8 cellular contexts compared by ENCODE assay signal in genomic region chr3:51538459-51539290, GRCh38. TPM values are rescaled to one million over a fixed set of nuclear protein-coding genes. Genes with fewer than 3 reads are reported as not detected.
A peak's percentile ranks its signal among the peaks of the same experiment; 100 is the strongest.
DNase-seq lines count a peak whose midpoint lies in the region; ATAC-seq and TF ChIP-seq lines count a peak whose summit lies in the region.

Gene RAD54L2 (plus strand): TSS chr3:51538719. CDS start chr3:51590421, 51,702 bp downstream.

- H3K9me3 ChIP-seq in BE2C (no peaks in the 10 kb centered on the region), ectodermal cell (ENCODE audit: control insufficient read depth, low read length) (no peaks in the 10 kb centered on the region), lung (ENCODE audit: control insufficient read depth in 2 of 2, insufficient read depth in 1 of 2, low read length in 1 of 2) (no peaks in the 10 kb centered on the region)

- CTCF ChIA-PET in activated CD8-positive, alpha-beta T cell treated with anti-CD3 and anti-CD28 coated beads, Interleukin-2, amount 10 ng/mL, durations not matched to agents 7 days and 5 days (lab: Charles Lee), result interaction anchor here (1.0 to 7.3 kb wide), 7 partner anchors 38 to 180 kb away, joined by 3 to 56 read pairs (median 5); partner anchors contain the start of gene DCAF1

- peak within 1 kb of the TSS; percentile 95 for H3K27ac ChIP-seq in ectodermal cell (ENCODE audit: insufficient read depth, low read depth, low read length, poor library complexity, severe bottlenecking)
- H3K27ac ChIP-seq in lung (ENCODE audit: low read depth in 1 of 2, low read length in 1 of 2), result peak within 1 kb of the TSS; percentile 93 to 96

- peak within 1 kb of the TSS; percentile 86 for H3K4me3 Mint-ChIP-seq in activated CD8-positive, alpha-beta T cell treated with anti-CD3 and anti-CD28 coated beads, Interleukin-2, amount 10 ng/mL, durations not matched to agents 7 days and 5 days

- ATAC-seq in HG03280 (IDR thresholded peaks at IDR 0.05; ENCODE audit: unreplicated experiment) (peak; percentile 87), lung (ENCODE audit: insufficient read depth, low FRiP score) (peak; percentile 97)
- peak; percentile 93 for ATAC-seq in activated CD8-positive, alpha-beta T cell treated with anti-CD3 and anti-CD28 coated beads, Interleukin-2, amount 10 ng/mL, durations not matched to agents 7 days and 5 days

- TF ChIP-seq CTCF in BE2C (IDR thresholded peaks at IDR 0.05; ENCODE audit: low read depth, low read length) (no peak; the same call in 1 of the 2 replicates), lung (IDR thresholded peaks at IDR 0.05; ENCODE audit: control extremely low read depth, extremely low read depth) (no peak)

- POLR2A ChIA-PET in activated CD8-positive, alpha-beta T cell treated with anti-CD3 and anti-CD28 coated beads, Interleukin-2, amount 10 ng/mL, durations not matched to agents 7 days and 5 days (lab: Charles Lee), result interaction anchor here (0.9 to 1.2 kb wide), 2 partner anchors 16 to 38 kb away, joined by 3 to 7 read pairs; no protein-coding TSS in a partner anchor

- H3K4me3 ChIP-seq in BE2C (ENCODE audit: low read depth, low read length), result peak within 1 kb of the TSS; percentile 78
- peak within 1 kb of the TSS; percentile 95 for H3K4me3 ChIP-seq in ectodermal cell (ENCODE audit: insufficient read depth, low read depth, low read length)
- H3K4me3 ChIP-seq in lung, result peak within 1 kb of the TSS; percentile 99

- H3K9me3 Mint-ChIP-seq in activated CD8-positive, alpha-beta T cell treated with anti-CD3 and anti-CD28 coated beads, Interleukin-2, amount 10 ng/mL, durations not matched to agents 7 days and 5 days (ENCODE audit: insufficient read depth), result no peaks in the 10 kb centered on the region

- in situ Hi-C loops in GM18951 (cut with MboI; ENCODE audit: low sequenced_read_pairs, unreplicated experiment), result no loop called here

- H3K36me3 ChIP-seq in BE2C (no peaks in the 10 kb centered on the region), ectodermal cell (ENCODE audit: control insufficient read depth, insufficient read depth, low read length) (peaks cover 6% of the 10 kb centered on the region), lung (ENCODE audit: control insufficient read depth in 2 of 2, insufficient read depth in 2 of 2, low read length in 2 of 2) (peaks cover 0 to 3% of the 10 kb centered on the region in 2 donors)

- H3K36me3 Mint-ChIP-seq in activated CD8-positive, alpha-beta T cell treated with anti-CD3 and anti-CD28 coated beads, Interleukin-2, amount 10 ng/mL, durations not matched to agents 7 days and 5 days (ENCODE audit: low read depth), result peaks cover 9% of the 10 kb centered on the region

- H3K27me3 ChIP-seq in BE2C, result no peaks in the 10 kb centered on the region
- no peaks in the 10 kb centered on the region for H3K27me3 ChIP-seq in ectodermal cell (ENCODE audit: control insufficient read depth, insufficient read depth, low read length, poor library complexity, severe bottlenecking)
- no peaks in the 10 kb centered on the region for H3K27me3 ChIP-seq in lung (ENCODE audit: control insufficient read depth, insufficient read depth)

- H3K27ac Mint-ChIP-seq in activated CD8-positive, alpha-beta T cell treated with anti-CD3 and anti-CD28 coated beads, Interleukin-2, amount 10 ng/mL, durations not matched to agents 7 days and 5 days, result peak within 1 kb of the TSS; percentile 84

- 0% methylated on average over 91 of the region's 91 CpGs for WGBS in ectodermal cell, 2 experiments
- WGBS in lung, 2 donors, result 0% methylated on average over 71 to 91 of the region's 91 CpGs

- DNase-seq in BE2C (peak; percentile 78), NCI-H748 treated with DMSO at 0.1 percent for 48 hours (lab: John Stamatoyannopoulos, UW) (peak; percentile 22), lung (ENCODE audit: low spot score) (peak; percentile 85)
- DNase-seq in activated CD8-positive, alpha-beta T cell treated with anti-CD3 and anti-CD28 coated beads, Interleukin-2, amount 10 ng/mL, durations not matched to agents 7 days and 5 days, result peak; percentile 75
- DNase-seq in stimulated activated CD4-positive, alpha-beta T cell treated with anti-CD3 and anti-CD28 coated beads, TNF-alpha, amount 100 ng/mL, for 24 hours (ENCODE audit: low read depth in 3 of 3), result peak; percentile 64 to 80 (median 69)

- no peaks in the 10 kb centered on the region for H3K4me1 ChIP-seq in BE2C
- peaks cover 7% of the 10 kb centered on the region for H3K4me1 ChIP-seq in ectodermal cell (ENCODE audit: control insufficient read depth, insufficient read depth, low read length)
- H3K4me1 ChIP-seq in lung (ENCODE audit: control insufficient read depth in 2 of 2, insufficient read depth in 2 of 2, low read length in 2 of 2), result peaks cover 3 to 11% of the 10 kb centered on the region in 2 donors

- peak; percentile 85 for TF ChIP-seq POLR2A in GM18951 (IDR thresholded peaks at IDR 0.05; ENCODE audit: extremely low read depth, insufficient read depth, insufficient read length)

- H3K27me3 Mint-ChIP-seq in activated CD8-positive, alpha-beta T cell treated with anti-CD3 and anti-CD28 coated beads, Interleukin-2, amount 10 ng/mL, durations not matched to agents 7 days and 5 days (ENCODE audit: low read depth), result no peaks in the 10 kb centered on the region

- H3K4me1 Mint-ChIP-seq in activated CD8-positive, alpha-beta T cell treated with anti-CD3 and anti-CD28 coated beads, Interleukin-2, amount 10 ng/mL, durations not matched to agents 7 days and 5 days (ENCODE audit: low read depth), result peaks cover 33% of the 10 kb centered on the region

RNA-seq across cellular contexts. Expression of gene RAD54L2, which starts in this region (rescaled TPM):
- 5.2 TPM for polyA plus RNA-seq in BE2C (2012; ENCODE audit: insufficient read depth, insufficient read length, low read depth)
- 10 to 100 TPM; 28.8 to 28.9 TPM for total RNA-seq in activated CD8-positive, alpha-beta T cell treated with anti-CD3 and anti-CD28 coated beads, Interleukin-2, amount 10 ng/mL, durations not matched to agents 7 days and 5 days
- polyA plus RNA-seq in ectodermal cell (2013, experiment 1 of 4), result 25.8 TPM
- polyA plus RNA-seq in ectodermal cell (2013, experiment 2 of 4), result 33.3 TPM
- polyA plus RNA-seq in ectodermal cell (2013, experiment 3 of 4), result 16.1 TPM
- 18.5 TPM for polyA plus RNA-seq in ectodermal cell (2013, experiment 4 of 4)
- 10 to 100 TPM; 23.1 to 30.6 TPM for total RNA-seq in lung
- polyA plus RNA-seq in lung, result 1 to 10 TPM; 3.6 to 7.3 TPM

Comparison
In these comparisons a context has a peak if more than half of its experiments do, and no peak if none do; other contexts are left out.
1. Peak in every context shown above with its lines: DNase-seq, ATAC-seq, H3K4me3 ChIP-seq and H3K27ac ChIP-seq.
2. DNase-seq: peak in every context shown above with its lines; median percentile 85 in lung; 78 in BE2C; 75 in activated CD8-positive, alpha-beta T cell treated with anti-CD3 and anti-CD28 coated beads, Interleukin-2, amount 10 ng/mL, durations not matched to agents 7 days and 5 days; 69 in stimulated activated CD4-positive, alpha-beta T cell treated with anti-CD3 and anti-CD28 coated beads, TNF-alpha, amount 100 ng/mL, for 24 hours; 22 in NCI-H748 treated with DMSO at 0.1 percent for 48 hours.